2 cellular contexts compared by ENCODE assay signal in the genomic region with DNA sequence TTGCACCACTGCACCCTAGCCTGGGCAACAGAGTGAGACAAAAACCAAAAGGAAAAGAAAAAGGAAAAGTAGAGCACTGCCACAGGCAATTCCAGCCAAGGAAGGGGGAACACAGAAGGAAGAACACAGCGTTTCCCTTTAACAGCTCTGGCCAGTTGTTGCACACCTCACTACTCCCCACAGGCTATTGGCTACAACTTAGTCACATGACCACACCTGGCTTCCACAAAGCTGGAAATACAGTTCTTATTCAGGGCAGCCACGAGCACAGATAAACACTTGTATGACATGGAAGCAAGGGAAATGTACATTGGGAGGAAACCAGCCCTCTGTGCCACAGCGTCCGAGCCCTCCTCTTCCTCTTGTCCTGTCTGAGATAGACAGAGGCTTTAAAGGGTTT.
TF ChIP-seq lines count a peak whose summit lies in the region.

No MANE protein-coding gene starts in this region.

TF ChIP-seq in GM12878, 131 proteins besides CTCF, POLR2A, EP300 and RAD21 (continued from another document):
- TF ChIP-seq, protein P1, sequence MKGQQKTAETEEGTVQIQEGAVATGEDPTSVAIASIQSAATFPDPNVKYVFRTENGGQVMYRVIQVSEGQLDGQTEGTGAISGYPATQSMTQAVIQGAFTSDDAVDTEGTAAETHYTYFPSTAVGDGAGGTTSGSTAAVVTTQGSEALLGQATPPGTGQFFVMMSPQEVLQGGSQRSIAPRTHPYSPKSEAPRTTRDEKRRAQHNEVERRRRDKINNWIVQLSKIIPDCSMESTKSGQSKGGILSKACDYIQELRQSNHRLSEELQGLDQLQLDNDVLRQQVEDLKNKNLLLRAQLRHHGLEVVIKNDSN (IDR thresholded peaks at IDR 0.05; ENCODE audit: borderline replicate concordance, extremely low read length, insufficient read depth, low read depth, low read length): peak; percentile 12

TF ChIP-seq in SK-N-SH treated with all-trans-retinoic acid at 6 μM for 48 hours, 23 proteins besides CTCF, POLR2A, EP300 and RAD21 (continued from another document):
- TF ChIP-seq, protein P2, sequence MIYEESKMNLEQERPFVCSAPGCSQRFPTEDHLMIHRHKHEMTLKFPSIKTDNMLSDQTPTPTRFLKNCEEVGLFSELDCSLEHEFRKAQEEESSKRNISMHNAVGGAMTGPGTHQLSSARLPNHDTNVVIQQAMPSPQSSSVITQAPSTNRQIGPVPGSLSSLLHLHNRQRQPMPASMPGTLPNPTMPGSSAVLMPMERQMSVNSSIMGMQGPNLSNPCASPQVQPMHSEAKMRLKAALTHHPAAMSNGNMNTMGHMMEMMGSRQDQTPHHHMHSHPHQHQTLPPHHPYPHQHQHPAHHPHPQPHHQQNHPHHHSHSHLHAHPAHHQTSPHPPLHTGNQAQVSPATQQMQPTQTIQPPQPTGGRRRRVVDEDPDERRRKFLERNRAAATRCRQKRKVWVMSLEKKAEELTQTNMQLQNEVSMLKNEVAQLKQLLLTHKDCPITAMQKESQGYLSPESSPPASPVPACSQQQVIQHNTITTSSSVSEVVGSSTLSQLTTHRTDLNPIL (CRISPR knock-in tag; IDR thresholded peaks at IDR 0.05; ENCODE audit: low read depth): no peak
- TF ChIP-seq PPARA (CRISPR knock-in tag; IDR thresholded peaks at IDR 0.05; ENCODE audit: borderline replicate concordance): no peak
